In the genomic region with DNA sequence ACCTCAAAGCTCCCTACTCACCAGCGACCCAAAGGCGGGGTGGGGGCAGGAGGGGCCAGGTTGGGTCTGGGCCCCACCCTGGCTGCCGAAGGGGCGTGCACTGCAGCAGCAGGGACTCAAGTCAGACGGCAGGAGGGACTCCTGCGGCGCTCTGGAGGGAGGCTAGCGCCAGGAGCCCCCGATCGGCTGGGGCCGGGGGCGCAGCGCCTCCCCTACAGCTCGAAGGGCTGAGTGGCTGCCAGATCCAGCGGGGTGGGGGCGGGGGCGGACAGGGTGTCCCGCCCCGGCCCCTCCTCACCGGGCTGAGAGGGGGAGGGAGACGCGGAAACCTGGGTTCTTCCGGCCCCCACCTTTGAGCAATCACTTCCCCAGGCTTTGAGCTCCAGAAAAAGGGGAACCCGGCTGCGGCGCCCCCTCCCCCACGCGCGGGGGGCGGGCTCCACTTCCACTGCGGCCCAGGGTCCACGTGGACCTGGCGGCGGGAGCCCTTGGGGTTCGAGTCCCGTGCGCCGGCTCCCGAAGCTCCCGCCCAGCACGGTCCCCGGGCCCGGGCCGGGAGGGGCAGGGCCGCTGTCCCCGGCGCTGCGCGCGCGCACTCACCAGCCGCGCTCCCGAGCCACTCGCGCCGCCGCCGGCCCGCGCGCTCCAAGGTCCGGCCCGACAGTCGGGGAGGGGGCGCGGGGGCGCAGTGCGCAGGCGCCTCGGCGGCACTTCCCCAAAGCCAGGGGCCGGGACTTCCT, we compare ENCODE assay signal across 8 cellular contexts. TPM values are rescaled to one million over a fixed set of nuclear protein-coding genes. Genes with fewer than 3 reads are reported as not detected.
DNase-seq lines count a peak whose midpoint lies in the region; ATAC-seq lines count a peak whose summit lies in the region.

A gene with protein sequence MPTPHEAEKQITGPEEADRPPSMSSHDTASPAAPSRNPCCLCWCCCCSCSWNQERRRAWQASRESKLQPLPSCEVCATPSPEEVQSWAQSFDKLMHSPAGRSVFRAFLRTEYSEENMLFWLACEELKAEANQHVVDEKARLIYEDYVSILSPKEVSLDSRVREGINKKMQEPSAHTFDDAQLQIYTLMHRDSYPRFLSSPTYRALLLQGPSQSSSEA (minus strand): TSS at position 246 of the 740 bp plus-strand sequence. CDS start 2,632 bp downstream, outside the sequence.

- H3K27ac ChIP-seq in esophagus (ENCODE audit: low read depth in 2 of 2, low read length in 1 of 2) = peak within 1 kb of the TSS; percentile 79 to 80
- peak within 1 kb of the TSS; percentile 63 to 79 for H3K27ac ChIP-seq in mucosa of rectum (ENCODE audit: low read depth in 2 of 2, low read length in 2 of 2)

- H3K4me3 ChIP-seq in esophagus (ENCODE audit: low read depth in 1 of 2, low read length in 2 of 2) = peak within 1 kb of the TSS; percentile 69 to 70
- H3K4me3 ChIP-seq in mucosa of rectum (ENCODE audit: low read length in 2 of 2) = peak within 1 kb of the TSS; percentile 64 to 70

- H3K27me3 Mint-ChIP-seq in activated T-cell treated with anti-CD3 and anti-CD28 coated beads, Interleukin-2, amount 50 U/mL, for 24 hours = peaks cover 10% of the 10 kb centered on the region

- peak within 1 kb of the TSS; percentile 56 to 59 for H3K9ac ChIP-seq in mucosa of rectum (ENCODE audit: low read depth in 1 of 2, low read length in 2 of 2)

- H3K27me3 ChIP-seq in esophagus (ENCODE audit: control insufficient read depth in 1 of 2, insufficient read depth in 2 of 2, low read length in 2 of 2) (no peaks in the 10 kb centered on the region), mucosa of rectum (ENCODE audit: control insufficient read depth in 2 of 2, insufficient read depth in 2 of 2, low read length in 2 of 2) (peaks cover 13 to 15% of the 10 kb centered on the region in 2 donors)

- H3K4me1 Mint-ChIP-seq in activated T-cell treated with anti-CD3 and anti-CD28 coated beads, Interleukin-2, amount 50 U/mL, for 24 hours (ENCODE audit: low read depth) = peaks cover 47% of the 10 kb centered on the region

- peak within 1 kb of the TSS; percentile 86 for H3K27ac Mint-ChIP-seq in activated T-cell treated with anti-CD3 and anti-CD28 coated beads, Interleukin-2, amount 50 U/mL, for 24 hours

- peaks cover 22% of the 10 kb centered on the region for H3K36me3 Mint-ChIP-seq in activated T-cell treated with anti-CD3 and anti-CD28 coated beads, Interleukin-2, amount 50 U/mL, for 24 hours (ENCODE audit: low read depth)

- peaks cover 5 to 21% of the 10 kb centered on the region in 2 donors for H3K4me1 ChIP-seq in esophagus (ENCODE audit: control insufficient read depth in 2 of 2, insufficient read depth in 2 of 2, low read length in 1 of 2)
- H3K4me1 ChIP-seq in mucosa of rectum (ENCODE audit: control insufficient read depth in 2 of 2, insufficient read depth in 2 of 2, low read length in 2 of 2) = peaks cover 20 to 21% of the 10 kb centered on the region in 2 donors

- 0 to 1% methylated on average over 38 to 73 of the region's 73 CpGs for WGBS in esophagus, 2 donors

- H3K9me3 Mint-ChIP-seq in activated T-cell treated with anti-CD3 and anti-CD28 coated beads, Interleukin-2, amount 50 U/mL, for 24 hours = no peaks in the 10 kb centered on the region

- no peaks in the 10 kb centered on the region for H3K9me3 ChIP-seq in esophagus (ENCODE audit: control insufficient read depth in 2 of 2, insufficient read depth in 1 of 2, low read depth in 1 of 2, low read length in 1 of 2)
- H3K9me3 ChIP-seq in mucosa of rectum (ENCODE audit: control insufficient read depth in 2 of 2, low read length in 2 of 2) = no peaks in the 10 kb centered on the region

- peak; percentile 32 for DNase-seq in A172 (ENCODE audit: low spot score)
- peak; percentile 87 for DNase-seq in OCI-M1 (lab: John Stamatoyannopoulos, UW)
- peak; percentile 81 for DNase-seq in activated T-cell treated with anti-CD3 and anti-CD28 coated beads, Interleukin-2, amount 50 U/mL, for 24 hours
- peak; percentile 81 for DNase-seq in stimulated activated naive CD8-positive, alpha-beta T cell treated with anti-CD3 and anti-CD28 coated beads, Interleukin-15, Interleukin-2, amounts not matched to agents 100 U/mL and 50 U/mL, for 24 hours

- H3K36me3 ChIP-seq in esophagus (ENCODE audit: control insufficient read depth in 2 of 2, insufficient read depth in 2 of 2, low read length in 1 of 2) (peaks cover 0 to 13% of the 10 kb centered on the region in 2 donors), mucosa of rectum (ENCODE audit: control insufficient read depth in 2 of 2, insufficient read depth in 2 of 2, low read length in 2 of 2) (no peaks in the 10 kb centered on the region)

- ATAC-seq in GM18502 (IDR thresholded peaks at IDR 0.05; ENCODE audit: poor library complexity, unreplicated experiment) = peak; percentile 47
- ATAC-seq in HG03159 (IDR thresholded peaks at IDR 0.05; ENCODE audit: unreplicated experiment) = peak; percentile 42
- ATAC-seq in stimulated activated naive CD8-positive, alpha-beta T cell treated with anti-CD3 and anti-CD28 coated beads, Interleukin-15, Interleukin-2, amounts not matched to agents 100 U/mL and 50 U/mL, for 24 hours = peak; percentile 52

- peak within 1 kb of the TSS; percentile 89 for H3K4me3 Mint-ChIP-seq in activated T-cell treated with anti-CD3 and anti-CD28 coated beads, Interleukin-2, amount 50 U/mL, for 24 hours

RNA-seq across cellular contexts. Expression of the gene that starts here (rescaled TPM):
- total RNA-seq in A172 (2014; rRNA removed; shearing (Covaris generic)) = 29.3 and 29.5 TPM in 2 replicates
- polyA plus RNA-seq in esophagus = 1 to 10 TPM; 5.0 to 8.7 TPM

Comparison
In these comparisons a context has a peak if more than half of its experiments do, and no peak if none do; other contexts are left out.
1. Peak in every context shown above with its lines: DNase-seq, ATAC-seq, H3K4me3 ChIP-seq and H3K27ac ChIP-seq.
2. DNase-seq: peak in every context shown above with its lines; median percentile 87 in OCI-M1; 81 in activated T-cell treated with anti-CD3 and anti-CD28 coated beads, Interleukin-2, amount 50 U/mL, for 24 hours; 81 in stimulated activated naive CD8-positive, alpha-beta T cell treated with anti-CD3 and anti-CD28 coated beads, Interleukin-15, Interleukin-2, amounts not matched to agents 100 U/mL and 50 U/mL, for 24 hours; 32 in A172.